1 cellular context compared by ENCODE assay signal in the genomic region with DNA sequence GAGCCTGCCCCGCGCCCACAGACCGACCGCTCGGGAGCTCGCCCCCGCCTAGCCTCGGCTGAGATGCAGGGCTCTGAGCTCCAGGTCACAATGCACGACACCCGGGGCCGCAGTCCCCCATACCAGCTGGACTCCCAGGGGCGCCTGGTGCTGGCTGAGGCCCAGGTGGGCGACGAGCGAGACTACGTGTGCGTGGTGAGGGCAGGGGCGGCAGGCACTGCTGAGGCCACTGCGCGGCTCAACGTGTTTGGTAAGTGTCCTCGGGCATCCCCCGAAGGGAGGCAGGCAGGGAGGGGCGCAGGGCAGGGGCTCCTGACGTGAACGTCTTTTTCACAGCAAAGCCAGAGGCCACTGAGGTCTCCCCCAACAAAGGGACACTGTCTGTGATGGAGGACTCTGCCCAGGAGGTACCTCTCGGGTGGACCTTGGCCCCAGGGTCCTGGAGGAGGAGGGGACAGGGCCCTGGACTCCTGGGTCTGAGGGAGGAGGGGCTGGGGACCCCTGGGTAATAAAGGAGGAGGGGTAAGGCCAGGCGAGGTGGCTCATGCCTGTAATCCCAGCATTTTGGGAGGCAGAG.
A peak's percentile ranks its signal among the peaks of the same experiment; 100 is the strongest.
TF ChIP-seq lines count a peak whose summit lies in the region.

No MANE protein-coding gene starts in this region.

TF ChIP-seq in HepG2, 621 proteins besides CTCF, POLR2A, EP300 and RAD21 (continued from another document):
- TF ChIP-seq, protein P1, sequence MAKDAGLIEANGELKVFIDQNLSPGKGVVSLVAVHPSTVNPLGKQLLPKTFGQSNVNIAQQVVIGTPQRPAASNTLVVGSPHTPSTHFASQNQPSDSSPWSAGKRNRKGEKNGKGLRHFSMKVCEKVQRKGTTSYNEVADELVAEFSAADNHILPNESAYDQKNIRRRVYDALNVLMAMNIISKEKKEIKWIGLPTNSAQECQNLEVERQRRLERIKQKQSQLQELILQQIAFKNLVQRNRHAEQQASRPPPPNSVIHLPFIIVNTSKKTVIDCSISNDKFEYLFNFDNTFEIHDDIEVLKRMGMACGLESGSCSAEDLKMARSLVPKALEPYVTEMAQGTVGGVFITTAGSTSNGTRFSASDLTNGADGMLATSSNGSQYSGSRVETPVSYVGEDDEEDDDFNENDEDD (CRISPR knock-in tag; IDR thresholded peaks at IDR 0.05; ENCODE audit: borderline replicate concordance), result no peak
- TF ChIP-seq ZMAT3 (CRISPR knock-in tag; conservative IDR thresholded peaks at IDR 0.05) (0 out of 2 replicates have a peak, but pooled peaks have one; percentile 15), ZEB1 (IDR thresholded peaks at IDR 0.05; ENCODE audit: insufficient replicate concordance, low read depth) (no peak), ZSCAN29 (CRISPR knock-in tag; conservative IDR thresholded peaks at IDR 0.05) (no peak), TGIF2 (CRISPR knock-in tag; IDR thresholded peaks at IDR 0.05) (no peak), SRY (CRISPR knock-in tag; IDR thresholded peaks at IDR 0.05) (0 out of 2 replicates have a peak, but pooled peaks have one; percentile 12), ONECUT2 (CRISPR knock-in tag; IDR thresholded peaks at IDR 0.05) (no peak), FOXC1 (CRISPR knock-in tag; IDR thresholded peaks at IDR 0.05; ENCODE audit: borderline replicate concordance) (no peak), ZNF234 (CRISPR knock-in tag; conservative IDR thresholded peaks at IDR 0.05) (no peak), HHEX (CRISPR knock-in tag; IDR thresholded peaks at IDR 0.05) (no peak), ZNF331 (CRISPR knock-in tag; IDR thresholded peaks at IDR 0.05) (no peak), PCBP1 (IDR thresholded peaks at IDR 0.05; ENCODE audit: borderline replicate concordance, low read depth, low read length) (no peak), ZNF484 (CRISPR knock-in tag; IDR thresholded peaks at IDR 0.05; ENCODE audit: borderline replicate concordance, low read depth) (no peak), ZNF329 (CRISPR knock-in tag; IDR thresholded peaks at IDR 0.05; ENCODE audit: low read depth) (no peak), RFX5 (IDR thresholded peaks at IDR 0.05; ENCODE audit: low read depth, low read length) (no peak), MIER3 (CRISPR knock-in tag; IDR thresholded peaks at IDR 0.05; ENCODE audit: borderline replicate concordance) (peak; percentile 60; the same call in 1 of the 2 replicates), HCFC1 (IDR thresholded peaks at IDR 0.05; ENCODE audit: low read depth, low read length) (no peak), SIX4 (CRISPR knock-in tag; IDR thresholded peaks at IDR 0.05) (no peak), NFE2 (CRISPR knock-in tag; IDR thresholded peaks at IDR 0.05) (no peak), BORCS8-MEF2B (CRISPR knock-in tag; IDR thresholded peaks at IDR 0.05) (peak; percentile 47; the same call in 1 of the 2 replicates), ZNF24 (IDR thresholded peaks at IDR 0.05) (no peak), SRSF4 (IDR thresholded peaks at IDR 0.05; ENCODE audit: low read depth, low read length, poor library complexity, severe bottlenecking) (no peak), ZNF253 (CRISPR knock-in tag; IDR thresholded peaks at IDR 0.05; ENCODE audit: borderline replicate concordance) (no peak), SMYD3 (CRISPR knock-in tag; IDR thresholded peaks at IDR 0.05) (no peak), SSRP1 (CRISPR knock-in tag; IDR thresholded peaks at IDR 0.05) (no peak), ATRX (CRISPR knock-in tag; IDR thresholded peaks at IDR 0.05; ENCODE audit: borderline replicate concordance) (no peak), ZNF777 (CRISPR knock-in tag; IDR thresholded peaks at IDR 0.05) (no peak), ZNF598 (CRISPR knock-in tag; IDR thresholded peaks at IDR 0.05; ENCODE audit: borderline replicate concordance) (no peak), EEA1 (CRISPR knock-in tag; IDR thresholded peaks at IDR 0.05; ENCODE audit: borderline replicate concordance) (no peak), NONO (IDR thresholded peaks at IDR 0.05) (no peak), NONO (CRISPR knock-in tag; conservative IDR thresholded peaks at IDR 0.05) (peak; percentile 56; the same call in 1 of the 2 replicates), REPIN1 (CRISPR knock-in tag; IDR thresholded peaks at IDR 0.05; ENCODE audit: borderline replicate concordance, low read depth) (peak; percentile 31; the same call in 1 of the 2 replicates), GPN1 (CRISPR knock-in tag; IDR thresholded peaks at IDR 0.05; ENCODE audit: borderline replicate concordance) (no peak), TBX3 (IDR thresholded peaks at IDR 0.05; ENCODE audit: borderline replicate concordance) (no peak), ESRRA (CRISPR knock-in tag; IDR thresholded peaks at IDR 0.05; ENCODE audit: low read depth) (peak; percentile 46; the same call in 1 of the 2 replicates), SAP130 (CRISPR knock-in tag; IDR thresholded peaks at IDR 0.05; ENCODE audit: low read depth) (peak; percentile 57; the same call in 1 of the 2 replicates), FOSL1 (CRISPR knock-in tag; IDR thresholded peaks at IDR 0.05; ENCODE audit: borderline replicate concordance) (no peak), ZNF552 (CRISPR knock-in tag; IDR thresholded peaks at IDR 0.05; ENCODE audit: borderline replicate concordance) (0 out of 2 replicates have a peak, but pooled peaks have one; percentile 24), ZNF432 (CRISPR knock-in tag; IDR thresholded peaks at IDR 0.05; ENCODE audit: borderline replicate concordance) (no peak), XRCC5 (optimal IDR thresholded peaks at IDR 0.05; ENCODE audit: low read length) (peak; percentile 51), ZNF121 (CRISPR knock-in tag; IDR thresholded peaks at IDR 0.05) (no peak), NCOA2 (CRISPR knock-in tag; IDR thresholded peaks at IDR 0.05) (peak; percentile 53; the same call in 1 of the 2 replicates)
- TF ChIP-seq, protein P2, sequence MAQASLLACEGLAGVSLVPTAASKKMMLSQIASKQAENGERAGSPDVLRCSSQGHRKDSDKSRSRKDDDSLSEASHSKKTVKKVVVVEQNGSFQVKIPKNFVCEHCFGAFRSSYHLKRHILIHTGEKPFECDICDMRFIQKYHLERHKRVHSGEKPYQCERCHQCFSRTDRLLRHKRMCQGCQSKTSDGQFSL (CRISPR knock-in tag; IDR thresholded peaks at IDR 0.05), result no peak
- TF ChIP-seq, protein P3, sequence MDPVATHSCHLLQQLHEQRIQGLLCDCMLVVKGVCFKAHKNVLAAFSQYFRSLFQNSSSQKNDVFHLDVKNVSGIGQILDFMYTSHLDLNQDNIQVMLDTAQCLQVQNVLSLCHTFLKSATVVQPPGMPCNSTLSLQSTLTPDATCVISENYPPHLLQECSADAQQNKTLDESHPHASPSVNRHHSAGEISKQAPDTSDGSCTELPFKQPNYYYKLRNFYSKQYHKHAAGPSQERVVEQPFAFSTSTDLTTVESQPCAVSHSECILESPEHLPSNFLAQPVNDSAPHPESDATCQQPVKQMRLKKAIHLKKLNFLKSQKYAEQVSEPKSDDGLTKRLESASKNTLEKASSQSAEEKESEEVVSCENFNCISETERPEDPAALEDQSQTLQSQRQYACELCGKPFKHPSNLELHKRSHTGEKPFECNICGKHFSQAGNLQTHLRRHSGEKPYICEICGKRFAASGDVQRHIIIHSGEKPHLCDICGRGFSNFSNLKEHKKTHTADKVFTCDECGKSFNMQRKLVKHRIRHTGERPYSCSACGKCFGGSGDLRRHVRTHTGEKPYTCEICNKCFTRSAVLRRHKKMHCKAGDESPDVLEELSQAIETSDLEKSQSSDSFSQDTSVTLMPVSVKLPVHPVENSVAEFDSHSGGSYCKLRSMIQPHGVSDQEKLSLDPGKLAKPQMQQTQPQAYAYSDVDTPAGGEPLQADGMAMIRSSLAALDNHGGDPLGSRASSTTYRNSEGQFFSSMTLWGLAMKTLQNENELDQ (CRISPR knock-in tag; IDR thresholded peaks at IDR 0.05; ENCODE audit: borderline replicate concordance), result no peak
- TF ChIP-seq, protein P4, sequence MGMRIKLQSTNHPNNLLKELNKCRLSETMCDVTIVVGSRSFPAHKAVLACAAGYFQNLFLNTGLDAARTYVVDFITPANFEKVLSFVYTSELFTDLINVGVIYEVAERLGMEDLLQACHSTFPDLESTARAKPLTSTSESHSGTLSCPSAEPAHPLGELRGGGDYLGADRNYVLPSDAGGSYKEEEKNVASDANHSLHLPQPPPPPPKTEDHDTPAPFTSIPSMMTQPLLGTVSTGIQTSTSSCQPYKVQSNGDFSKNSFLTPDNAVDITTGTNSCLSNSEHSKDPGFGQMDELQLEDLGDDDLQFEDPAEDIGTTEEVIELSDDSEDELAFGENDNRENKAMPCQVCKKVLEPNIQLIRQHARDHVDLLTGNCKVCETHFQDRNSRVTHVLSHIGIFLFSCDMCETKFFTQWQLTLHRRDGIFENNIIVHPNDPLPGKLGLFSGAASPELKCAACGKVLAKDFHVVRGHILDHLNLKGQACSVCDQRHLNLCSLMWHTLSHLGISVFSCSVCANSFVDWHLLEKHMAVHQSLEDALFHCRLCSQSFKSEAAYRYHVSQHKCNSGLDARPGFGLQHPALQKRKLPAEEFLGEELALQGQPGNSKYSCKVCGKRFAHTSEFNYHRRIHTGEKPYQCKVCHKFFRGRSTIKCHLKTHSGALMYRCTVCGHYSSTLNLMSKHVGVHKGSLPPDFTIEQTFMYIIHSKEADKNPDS (CRISPR knock-in tag; IDR thresholded peaks at IDR 0.05), result no peak; the same call in 1 of the 2 replicates
- TF ChIP-seq, protein P5, sequence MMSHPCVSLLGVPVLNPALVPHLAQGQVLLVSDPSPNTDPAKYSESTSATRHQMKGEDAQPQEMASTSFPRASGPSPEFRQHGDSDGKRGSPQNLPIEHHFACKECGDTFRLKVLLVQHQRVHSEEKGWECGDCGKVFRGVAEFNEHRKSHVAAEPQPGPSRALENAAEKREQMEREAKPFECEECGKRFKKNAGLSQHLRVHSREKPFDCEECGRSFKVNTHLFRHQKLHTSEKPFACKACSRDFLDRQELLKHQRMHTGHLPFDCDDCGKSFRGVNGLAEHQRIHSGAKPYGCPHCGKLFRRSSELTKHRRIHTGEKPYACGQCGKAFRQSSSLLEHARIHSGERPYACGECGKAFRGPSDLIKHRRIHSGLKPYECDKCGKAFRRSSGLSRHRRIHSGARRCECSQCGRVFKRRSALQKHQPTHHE (CRISPR knock-in tag; IDR thresholded peaks at IDR 0.05; ENCODE audit: borderline replicate concordance), result no peak
- TF ChIP-seq, protein P6, sequence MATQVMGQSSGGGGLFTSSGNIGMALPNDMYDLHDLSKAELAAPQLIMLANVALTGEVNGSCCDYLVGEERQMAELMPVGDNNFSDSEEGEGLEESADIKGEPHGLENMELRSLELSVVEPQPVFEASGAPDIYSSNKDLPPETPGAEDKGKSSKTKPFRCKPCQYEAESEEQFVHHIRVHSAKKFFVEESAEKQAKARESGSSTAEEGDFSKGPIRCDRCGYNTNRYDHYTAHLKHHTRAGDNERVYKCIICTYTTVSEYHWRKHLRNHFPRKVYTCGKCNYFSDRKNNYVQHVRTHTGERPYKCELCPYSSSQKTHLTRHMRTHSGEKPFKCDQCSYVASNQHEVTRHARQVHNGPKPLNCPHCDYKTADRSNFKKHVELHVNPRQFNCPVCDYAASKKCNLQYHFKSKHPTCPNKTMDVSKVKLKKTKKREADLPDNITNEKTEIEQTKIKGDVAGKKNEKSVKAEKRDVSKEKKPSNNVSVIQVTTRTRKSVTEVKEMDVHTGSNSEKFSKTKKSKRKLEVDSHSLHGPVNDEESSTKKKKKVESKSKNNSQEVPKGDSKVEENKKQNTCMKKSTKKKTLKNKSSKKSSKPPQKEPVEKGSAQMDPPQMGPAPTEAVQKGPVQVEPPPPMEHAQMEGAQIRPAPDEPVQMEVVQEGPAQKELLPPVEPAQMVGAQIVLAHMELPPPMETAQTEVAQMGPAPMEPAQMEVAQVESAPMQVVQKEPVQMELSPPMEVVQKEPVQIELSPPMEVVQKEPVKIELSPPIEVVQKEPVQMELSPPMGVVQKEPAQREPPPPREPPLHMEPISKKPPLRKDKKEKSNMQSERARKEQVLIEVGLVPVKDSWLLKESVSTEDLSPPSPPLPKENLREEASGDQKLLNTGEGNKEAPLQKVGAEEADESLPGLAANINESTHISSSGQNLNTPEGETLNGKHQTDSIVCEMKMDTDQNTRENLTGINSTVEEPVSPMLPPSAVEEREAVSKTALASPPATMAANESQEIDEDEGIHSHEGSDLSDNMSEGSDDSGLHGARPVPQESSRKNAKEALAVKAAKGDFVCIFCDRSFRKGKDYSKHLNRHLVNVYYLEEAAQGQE (IDR thresholded peaks at IDR 0.05; ENCODE audit: borderline replicate concordance in 1 of 2, low read depth in 1 of 2, low read length in 2 of 2), result no peak
- TF ChIP-seq, protein P7, sequence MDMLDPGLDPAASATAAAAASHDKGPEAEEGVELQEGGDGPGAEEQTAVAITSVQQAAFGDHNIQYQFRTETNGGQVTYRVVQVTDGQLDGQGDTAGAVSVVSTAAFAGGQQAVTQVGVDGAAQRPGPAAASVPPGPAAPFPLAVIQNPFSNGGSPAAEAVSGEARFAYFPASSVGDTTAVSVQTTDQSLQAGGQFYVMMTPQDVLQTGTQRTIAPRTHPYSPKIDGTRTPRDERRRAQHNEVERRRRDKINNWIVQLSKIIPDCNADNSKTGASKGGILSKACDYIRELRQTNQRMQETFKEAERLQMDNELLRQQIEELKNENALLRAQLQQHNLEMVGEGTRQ (IDR thresholded peaks at IDR 0.05; ENCODE audit: low read depth, low read length), result no peak
- TF ChIP-seq, protein P7 (CRISPR knock-in tag; IDR thresholded peaks at IDR 0.05; ENCODE audit: borderline replicate concordance), result no peak
- TF ChIP-seq, protein P8, sequence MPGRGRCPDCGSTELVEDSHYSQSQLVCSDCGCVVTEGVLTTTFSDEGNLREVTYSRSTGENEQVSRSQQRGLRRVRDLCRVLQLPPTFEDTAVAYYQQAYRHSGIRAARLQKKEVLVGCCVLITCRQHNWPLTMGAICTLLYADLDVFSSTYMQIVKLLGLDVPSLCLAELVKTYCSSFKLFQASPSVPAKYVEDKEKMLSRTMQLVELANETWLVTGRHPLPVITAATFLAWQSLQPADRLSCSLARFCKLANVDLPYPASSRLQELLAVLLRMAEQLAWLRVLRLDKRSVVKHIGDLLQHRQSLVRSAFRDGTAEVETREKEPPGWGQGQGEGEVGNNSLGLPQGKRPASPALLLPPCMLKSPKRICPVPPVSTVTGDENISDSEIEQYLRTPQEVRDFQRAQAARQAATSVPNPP (CRISPR knock-in tag; IDR thresholded peaks at IDR 0.05), result no peak
- TF ChIP-seq, protein P9, sequence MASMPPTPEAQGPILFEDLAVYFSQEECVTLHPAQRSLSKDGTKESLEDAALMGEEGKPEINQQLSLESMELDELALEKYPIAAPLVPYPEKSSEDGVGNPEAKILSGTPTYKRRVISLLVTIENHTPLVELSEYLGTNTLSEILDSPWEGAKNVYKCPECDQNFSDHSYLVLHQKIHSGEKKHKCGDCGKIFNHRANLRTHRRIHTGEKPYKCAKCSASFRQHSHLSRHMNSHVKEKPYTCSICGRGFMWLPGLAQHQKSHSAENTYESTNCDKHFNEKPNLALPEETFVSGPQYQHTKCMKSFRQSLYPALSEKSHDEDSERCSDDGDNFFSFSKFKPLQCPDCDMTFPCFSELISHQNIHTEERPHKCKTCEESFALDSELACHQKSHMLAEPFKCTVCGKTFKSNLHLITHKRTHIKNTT (CRISPR knock-in tag; IDR thresholded peaks at IDR 0.05), result no peak
